9 cellular contexts compared by ENCODE assay signal in genomic region chr9:6079386-6079785, GRCh38.
DNase-seq lines count a peak whose midpoint lies in the region; ATAC-seq and TF ChIP-seq lines count a peak whose summit lies in the region.
"Had no signal": no experiment of that assay in that cellular context is flagged by ENCODE, and none has a peak within 500 bp of the region (broad histone marks: within the 10 kb centered on the region; RNA-seq: fewer than 3 reads in every experiment).

No MANE protein-coding gene starts in this region.

- DNase-seq in right cardiac atrium: no peak
- DNase-seq in left cardiac atrium: no peak
- DNase-seq in lower lobe of right lung: no peak
- no peak for DNase-seq in CD1c-positive myeloid dendritic cell (ENCODE audit: extremely low spot score)
- DNase-seq in SHP77 treated with DMSO at 0.1 percent for 48 hours (lab: John Stamatoyannopoulos, UW): no peak

- H3K27ac ChIP-seq in right cardiac atrium (ENCODE audit: low read length) (no peak overlapping the region), VCaP (peak overlapping the region; percentile 60), lower lobe of right lung (no peak overlapping the region)

- no peaks in the 10 kb centered on the region for H3K27me3 ChIP-seq in right cardiac atrium (ENCODE audit: control insufficient read depth, insufficient read depth)
- no peaks in the 10 kb centered on the region for H3K27me3 ChIP-seq in lower lobe of right lung (ENCODE audit: low read depth)
- H3K27me3 ChIP-seq: spleen had no signal

- H3K4me3 ChIP-seq in right cardiac atrium (ENCODE audit: low read length) (peak overlapping the region; percentile 60), lower lobe of right lung (peak overlapping the region; percentile 40)

- no peaks in the 10 kb centered on the region for H3K36me3 ChIP-seq in lower lobe of right lung
- H3K36me3 ChIP-seq: spleen had no signal

- 94% methylated on average over 5 of the region's 5 CpGs for WGBS in right cardiac atrium

- no peak for TF ChIP-seq CTCF in VCaP (conservative IDR thresholded peaks at IDR 0.05)
- no peak for TF ChIP-seq CTCF in lower lobe of right lung (IDR thresholded peaks at IDR 0.05)

- H3K9me3 ChIP-seq in right cardiac atrium (ENCODE audit: control insufficient read depth, low read length): no peaks in the 10 kb centered on the region
- no peaks in the 10 kb centered on the region for H3K9me3 ChIP-seq in lower lobe of right lung
- H3K9me3 ChIP-seq: spleen had no signal

- intact Hi-C loops in right cardiac atrium (cut with DNase I): no loop called here
- intact Hi-C loops in left cardiac atrium (cut with DNase I): no loop called here
- intact Hi-C loops in lower lobe of right lung (cut with DNase I): no loop called here

- H3K4me1 ChIP-seq in right cardiac atrium (ENCODE audit: control insufficient read depth, insufficient read depth, low read length): peaks cover 2% of the 10 kb centered on the region
- H3K4me1 ChIP-seq in lower lobe of right lung: no peaks in the 10 kb centered on the region
- H3K4me1 ChIP-seq: spleen had no signal

- ATAC-seq in right cardiac atrium (no peak), left cardiac atrium (no peak), lower lobe of right lung (no peak), GM21619 (IDR thresholded peaks at IDR 0.05; ENCODE audit: unreplicated experiment) (no peak), esophagus mucosa (no peak)
